7 cellular contexts compared by ENCODE assay signal in the genomic region with DNA sequence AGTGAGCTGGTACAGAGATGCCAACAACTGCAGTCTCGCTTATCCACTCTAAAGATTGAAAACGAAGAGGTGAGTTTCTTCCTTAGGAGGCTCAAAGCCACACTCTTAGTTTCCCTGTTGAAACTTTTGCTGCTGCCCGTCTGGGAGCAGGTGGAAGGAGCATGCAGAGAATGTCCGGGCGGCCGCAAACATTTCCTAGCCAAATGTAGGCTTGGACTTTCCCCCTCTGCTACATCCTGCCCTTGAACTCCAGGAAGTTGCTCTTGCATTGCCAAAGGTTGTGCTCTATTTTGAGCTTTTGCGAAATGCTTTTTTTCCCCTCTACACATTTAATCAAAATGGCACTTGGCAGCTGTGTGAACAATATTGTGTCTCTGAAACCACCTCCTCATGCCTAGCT.
A peak's percentile ranks its signal among the peaks of the same experiment; 100 is the strongest.
DNase-seq lines count a peak whose midpoint lies in the region; ATAC-seq, FAIRE-seq and TF ChIP-seq lines count a peak whose summit lies in the region.
"Not testable (repeated sequence)": the region's sequence is repeated elsewhere in the genome, so short reads cannot be mapped to it uniquely, and the experiment has no call there.

No MANE protein-coding gene starts in this region.

- not testable (repeated sequence) for H3K9me2 ChIP-seq in OCI-LY7 (ENCODE audit: insufficient read depth, low read length)

- not testable (repeated sequence) for ATAC-seq in K562
- peak; percentile 20 to 45 (median 26) for ATAC-seq in heart left ventricle
- ATAC-seq in left ventricle myocardium superior, result peak; percentile 10
- ATAC-seq in left lung, result peak; percentile 59
- peak; percentile 66 to 68 for ATAC-seq in lower lobe of right lung
- peak; percentile 44 to 49 for ATAC-seq in gastrocnemius medialis

- H3K27ac ChIP-seq in OCI-LY7 (ENCODE audit: low read depth, low read length, poor library complexity, severe bottlenecking); K562 (ENCODE audit: extremely low read depth, low read depth, low read length); heart left ventricle; left lung; lower lobe of right lung; gastrocnemius medialis: not testable (repeated sequence)

- CTCF ChIA-PET in OCI-LY7 (lab: Charles Lee; ENCODE audit: unreplicated experiment); K562 (lab: Yijun Ruan, JAX; ENCODE audit: low intra/inter-chr PET ratio): not testable (repeated sequence)

- TF ChIP-seq POLR2A in K562 (conservative IDR thresholded peaks at IDR 0.05); heart left ventricle (IDR thresholded peaks at IDR 0.05); gastrocnemius medialis (IDR thresholded peaks at IDR 0.05): not testable (repeated sequence)

- not testable (repeated sequence) for H3K9me1 ChIP-seq in K562 (ENCODE audit: control insufficient read depth, insufficient read depth, low read length)

- TSS peak; percentile 48 for BruUV-seq in OCI-LY7 (replicated peaks; lab: Mats Ljungman, UMichigan)
- TSS peak; percentile 40 for BruUV-seq in K562 (replicated peaks; lab: Mats Ljungman, UMichigan)

- POLR2A ChIA-PET in OCI-LY7 (lab: Charles Lee); K562 (lab: Yijun Ruan, JAX): not testable (repeated sequence)

- not testable (repeated sequence) for H4K20me1 ChIP-seq in OCI-LY7 (ENCODE audit: insufficient read depth, low read length); K562 (replicated peaks; ENCODE audit: control insufficient read depth, insufficient read depth, low read length)

- in situ Hi-C loops in K562 (cut with MboI); gastrocnemius medialis (cut with MboI; ENCODE audit: low sequenced_read_pairs in 4 of 4): not testable (repeated sequence)

- H2AFZ ChIP-seq in OCI-LY7 (ENCODE audit: low read length); K562 (ENCODE audit: low read depth, low read length): not testable (repeated sequence)

- not testable (repeated sequence) for TF ChIP-seq CTCF in OCI-LY7 (conservative IDR thresholded peaks at IDR 0.05; ENCODE audit: low read length); K562 (IDR thresholded peaks at IDR 0.05 in 2 of 3, conservative IDR thresholded peaks at IDR 0.05 in 1 of 3; ENCODE audit: insufficient read depth in 2 of 3, low read depth in 1 of 3, low read length in 3 of 3); heart left ventricle (IDR thresholded peaks at IDR 0.05); left lung (IDR thresholded peaks at IDR 0.05); lower lobe of right lung (IDR thresholded peaks at IDR 0.05); gastrocnemius medialis (IDR thresholded peaks at IDR 0.05 in 4 of 5, conservative IDR thresholded peaks at IDR 0.05 in 1 of 5)

- intact Hi-C loops in OCI-LY7 (cut with micrococcal nuclease; ENCODE audit: unreplicated experiment); K562 (cut with micrococcal nuclease); heart left ventricle (cut with DNase I); left ventricle myocardium superior (cut with micrococcal nuclease); left lung (cut with DNase I); lower lobe of right lung (cut with DNase I); gastrocnemius medialis (cut with DNase I; ENCODE audit: low total_unique reads): not testable (repeated sequence)

- FAIRE-seq in K562 (lab: Jason Lieb, UNC), result not testable (repeated sequence)

- not testable (repeated sequence) for H3K79me2 ChIP-seq in OCI-LY7 (ENCODE audit: insufficient read depth, low read depth, low read length); K562 (ENCODE audit: control insufficient read depth, insufficient read depth, low read length)

- not testable (repeated sequence) for H3K9me3 ChIP-seq in OCI-LY7 (ENCODE audit: low read length); K562 (replicated peaks; ENCODE audit: control insufficient read depth, insufficient read depth, low read depth, low read length); heart left ventricle; left lung; lower lobe of right lung; gastrocnemius medialis

- H3K27me3 ChIP-seq in K562 (ENCODE audit: control insufficient read depth in 2 of 2, insufficient read depth in 2 of 2, low read length in 2 of 2); heart left ventricle; left lung; lower lobe of right lung (ENCODE audit: low read depth); gastrocnemius medialis: not testable (repeated sequence)

- H3K4me1 ChIP-seq in OCI-LY7 (ENCODE audit: insufficient read depth, low read length, poor library complexity, severe bottlenecking); K562 (replicated peaks in 1 of 2; ENCODE audit: control insufficient read depth in 2 of 2, insufficient read depth in 2 of 2, low read length in 2 of 2); heart left ventricle; left lung; lower lobe of right lung; gastrocnemius medialis: not testable (repeated sequence)

- no CpG with 5 or more reads among the region's 7 CpGs for WGBS in K562 (ENCODE audit: insufficient coverage, low coverage, missing lambda C conversion rate)
- WGBS in heart left ventricle, 4 donors, result no CpG with 5 or more reads among the region's 7 CpGs

- DNase-seq in OCI-LY7 (ENCODE audit: low spot score); K562 (ENCODE audit: extremely low read depth in 1 of 4, low spot score in 3 of 4); heart left ventricle; left ventricle myocardium superior; left lung; lower lobe of right lung; gastrocnemius medialis: not testable (repeated sequence)

- H3K4me2 ChIP-seq in OCI-LY7 (ENCODE audit: low read length); K562 (ENCODE audit: insufficient read depth, low read length): not testable (repeated sequence)

- TF ChIP-seq RAD21 in K562 (CRISPR knock-in tag; conservative IDR thresholded peaks at IDR 0.05 in 1 of 2, IDR thresholded peaks at IDR 0.05 in 1 of 2), result not testable (repeated sequence)

- not testable (repeated sequence) for H3K4me3 ChIP-seq in OCI-LY7 (ENCODE audit: low read depth, low read length, poor library complexity, severe bottlenecking); K562; heart left ventricle; left lung; lower lobe of right lung; gastrocnemius medialis

- not testable (repeated sequence) for H3K36me3 ChIP-seq in OCI-LY7 (ENCODE audit: insufficient read depth, low read length); K562 (ENCODE audit: control insufficient read depth, insufficient read depth, low read length); heart left ventricle; left lung; lower lobe of right lung; gastrocnemius medialis

- TF ChIP-seq EP300 in K562 (IDR thresholded peaks at IDR 0.05; ENCODE audit: low read length), result not testable (repeated sequence)

- not testable (repeated sequence) for H3K9ac ChIP-seq in K562 (ENCODE audit: insufficient read depth in 1 of 2, low read depth in 2 of 2, low read length in 2 of 2)
